ENCODE assay signal across 2 cellular contexts in the genomic region with DNA sequence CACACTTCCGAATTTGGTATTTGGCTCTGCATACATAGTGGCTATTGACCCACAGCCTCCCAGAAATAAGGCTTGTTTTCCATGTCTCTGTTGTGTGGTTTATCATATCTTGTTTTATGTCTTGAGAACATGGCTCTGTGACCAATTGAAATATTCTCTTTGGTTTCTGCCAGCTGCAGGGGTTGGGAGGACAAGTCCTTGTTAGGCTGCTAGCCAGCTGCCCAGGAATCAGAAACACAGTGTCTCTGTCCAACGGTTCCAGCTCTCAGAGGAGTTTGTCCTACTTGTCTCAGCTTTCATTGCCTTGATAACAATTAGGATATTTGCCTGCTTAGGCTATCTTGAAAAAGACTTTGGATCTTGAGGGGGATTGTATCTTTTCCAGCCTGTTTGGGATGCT.
TF ChIP-seq lines count a peak whose summit lies in the region.

No MANE protein-coding gene starts in this region.

TF ChIP-seq in HEK293, 187 proteins besides CTCF, POLR2A, EP300 and RAD21:
- TF ChIP-seq, protein P1, sequence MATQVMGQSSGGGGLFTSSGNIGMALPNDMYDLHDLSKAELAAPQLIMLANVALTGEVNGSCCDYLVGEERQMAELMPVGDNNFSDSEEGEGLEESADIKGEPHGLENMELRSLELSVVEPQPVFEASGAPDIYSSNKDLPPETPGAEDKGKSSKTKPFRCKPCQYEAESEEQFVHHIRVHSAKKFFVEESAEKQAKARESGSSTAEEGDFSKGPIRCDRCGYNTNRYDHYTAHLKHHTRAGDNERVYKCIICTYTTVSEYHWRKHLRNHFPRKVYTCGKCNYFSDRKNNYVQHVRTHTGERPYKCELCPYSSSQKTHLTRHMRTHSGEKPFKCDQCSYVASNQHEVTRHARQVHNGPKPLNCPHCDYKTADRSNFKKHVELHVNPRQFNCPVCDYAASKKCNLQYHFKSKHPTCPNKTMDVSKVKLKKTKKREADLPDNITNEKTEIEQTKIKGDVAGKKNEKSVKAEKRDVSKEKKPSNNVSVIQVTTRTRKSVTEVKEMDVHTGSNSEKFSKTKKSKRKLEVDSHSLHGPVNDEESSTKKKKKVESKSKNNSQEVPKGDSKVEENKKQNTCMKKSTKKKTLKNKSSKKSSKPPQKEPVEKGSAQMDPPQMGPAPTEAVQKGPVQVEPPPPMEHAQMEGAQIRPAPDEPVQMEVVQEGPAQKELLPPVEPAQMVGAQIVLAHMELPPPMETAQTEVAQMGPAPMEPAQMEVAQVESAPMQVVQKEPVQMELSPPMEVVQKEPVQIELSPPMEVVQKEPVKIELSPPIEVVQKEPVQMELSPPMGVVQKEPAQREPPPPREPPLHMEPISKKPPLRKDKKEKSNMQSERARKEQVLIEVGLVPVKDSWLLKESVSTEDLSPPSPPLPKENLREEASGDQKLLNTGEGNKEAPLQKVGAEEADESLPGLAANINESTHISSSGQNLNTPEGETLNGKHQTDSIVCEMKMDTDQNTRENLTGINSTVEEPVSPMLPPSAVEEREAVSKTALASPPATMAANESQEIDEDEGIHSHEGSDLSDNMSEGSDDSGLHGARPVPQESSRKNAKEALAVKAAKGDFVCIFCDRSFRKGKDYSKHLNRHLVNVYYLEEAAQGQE (tag by site-specific recombination; IDR thresholded peaks at IDR 0.05) = peak; percentile 61
- TF ChIP-seq ZNF621 (tag by site-specific recombination; IDR thresholded peaks at IDR 0.05) (no peak), ZNF239 (tag by site-specific recombination; IDR thresholded peaks at IDR 0.05) (no peak), ZNF610 (tag by site-specific recombination; IDR thresholded peaks at IDR 0.05; ENCODE audit: borderline replicate concordance) (no peak)
- TF ChIP-seq, protein P2, sequence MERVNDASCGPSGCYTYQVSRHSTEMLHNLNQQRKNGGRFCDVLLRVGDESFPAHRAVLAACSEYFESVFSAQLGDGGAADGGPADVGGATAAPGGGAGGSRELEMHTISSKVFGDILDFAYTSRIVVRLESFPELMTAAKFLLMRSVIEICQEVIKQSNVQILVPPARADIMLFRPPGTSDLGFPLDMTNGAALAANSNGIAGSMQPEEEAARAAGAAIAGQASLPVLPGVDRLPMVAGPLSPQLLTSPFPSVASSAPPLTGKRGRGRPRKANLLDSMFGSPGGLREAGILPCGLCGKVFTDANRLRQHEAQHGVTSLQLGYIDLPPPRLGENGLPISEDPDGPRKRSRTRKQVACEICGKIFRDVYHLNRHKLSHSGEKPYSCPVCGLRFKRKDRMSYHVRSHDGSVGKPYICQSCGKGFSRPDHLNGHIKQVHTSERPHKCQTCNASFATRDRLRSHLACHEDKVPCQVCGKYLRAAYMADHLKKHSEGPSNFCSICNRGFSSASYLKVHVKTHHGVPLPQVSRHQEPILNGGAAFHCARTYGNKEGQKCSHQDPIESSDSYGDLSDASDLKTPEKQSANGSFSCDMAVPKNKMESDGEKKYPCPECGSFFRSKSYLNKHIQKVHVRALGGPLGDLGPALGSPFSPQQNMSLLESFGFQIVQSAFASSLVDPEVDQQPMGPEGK (tag by site-specific recombination; IDR thresholded peaks at IDR 0.05) = no peak
TF ChIP-seq in HEK293: peak in this region for 1.

TF ChIP-seq in K562, 482 proteins besides CTCF, POLR2A, EP300 and RAD21:
- TF ChIP-seq, protein P3, sequence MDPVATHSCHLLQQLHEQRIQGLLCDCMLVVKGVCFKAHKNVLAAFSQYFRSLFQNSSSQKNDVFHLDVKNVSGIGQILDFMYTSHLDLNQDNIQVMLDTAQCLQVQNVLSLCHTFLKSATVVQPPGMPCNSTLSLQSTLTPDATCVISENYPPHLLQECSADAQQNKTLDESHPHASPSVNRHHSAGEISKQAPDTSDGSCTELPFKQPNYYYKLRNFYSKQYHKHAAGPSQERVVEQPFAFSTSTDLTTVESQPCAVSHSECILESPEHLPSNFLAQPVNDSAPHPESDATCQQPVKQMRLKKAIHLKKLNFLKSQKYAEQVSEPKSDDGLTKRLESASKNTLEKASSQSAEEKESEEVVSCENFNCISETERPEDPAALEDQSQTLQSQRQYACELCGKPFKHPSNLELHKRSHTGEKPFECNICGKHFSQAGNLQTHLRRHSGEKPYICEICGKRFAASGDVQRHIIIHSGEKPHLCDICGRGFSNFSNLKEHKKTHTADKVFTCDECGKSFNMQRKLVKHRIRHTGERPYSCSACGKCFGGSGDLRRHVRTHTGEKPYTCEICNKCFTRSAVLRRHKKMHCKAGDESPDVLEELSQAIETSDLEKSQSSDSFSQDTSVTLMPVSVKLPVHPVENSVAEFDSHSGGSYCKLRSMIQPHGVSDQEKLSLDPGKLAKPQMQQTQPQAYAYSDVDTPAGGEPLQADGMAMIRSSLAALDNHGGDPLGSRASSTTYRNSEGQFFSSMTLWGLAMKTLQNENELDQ (CRISPR knock-in tag; IDR thresholded peaks at IDR 0.05; ENCODE audit: borderline replicate concordance) = peak; percentile 87; the same call in 1 of the 2 replicates
- TF ChIP-seq, protein P4, sequence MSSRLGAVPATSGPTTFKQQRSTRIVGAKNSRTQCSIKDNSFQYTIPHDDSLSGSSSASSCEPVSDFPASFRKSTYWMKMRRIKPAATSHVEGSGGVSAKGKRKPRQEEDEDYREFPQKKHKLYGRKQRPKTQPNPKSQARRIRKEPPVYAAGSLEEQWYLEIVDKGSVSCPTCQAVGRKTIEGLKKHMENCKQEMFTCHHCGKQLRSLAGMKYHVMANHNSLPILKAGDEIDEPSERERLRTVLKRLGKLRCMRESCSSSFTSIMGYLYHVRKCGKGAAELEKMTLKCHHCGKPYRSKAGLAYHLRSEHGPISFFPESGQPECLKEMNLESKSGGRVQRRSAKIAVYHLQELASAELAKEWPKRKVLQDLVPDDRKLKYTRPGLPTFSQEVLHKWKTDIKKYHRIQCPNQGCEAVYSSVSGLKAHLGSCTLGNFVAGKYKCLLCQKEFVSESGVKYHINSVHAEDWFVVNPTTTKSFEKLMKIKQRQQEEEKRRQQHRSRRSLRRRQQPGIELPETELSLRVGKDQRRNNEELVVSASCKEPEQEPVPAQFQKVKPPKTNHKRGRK (tag; IDR thresholded peaks at IDR 0.05) = peak; percentile 52; the same call in 1 of the 2 replicates
- TF ChIP-seq ZFX (CRISPR knock-in tag; IDR thresholded peaks at IDR 0.05) (no peak), ZFPM2 (CRISPR knock-in tag; IDR thresholded peaks at IDR 0.05) (peak; percentile 3; the same call in 1 of the 2 replicates), CCAR2 (IDR thresholded peaks at IDR 0.05; ENCODE audit: low read depth, low read length) (0 out of 2 replicates have a peak, but pooled peaks have one; percentile 76), ZBTB8A (IDR thresholded peaks at IDR 0.05; ENCODE audit: partially characterized antibody) (no peak), CHD2 (IDR thresholded peaks at IDR 0.05; ENCODE audit: low read depth, low read length) (no peak), GTF2A2 (tag; IDR thresholded peaks at IDR 0.05) (no peak), MAFK (IDR thresholded peaks at IDR 0.05; ENCODE audit: low read length) (0 out of 2 replicates have a peak, but pooled peaks have one; percentile 3)
- TF ChIP-seq, protein P5, sequence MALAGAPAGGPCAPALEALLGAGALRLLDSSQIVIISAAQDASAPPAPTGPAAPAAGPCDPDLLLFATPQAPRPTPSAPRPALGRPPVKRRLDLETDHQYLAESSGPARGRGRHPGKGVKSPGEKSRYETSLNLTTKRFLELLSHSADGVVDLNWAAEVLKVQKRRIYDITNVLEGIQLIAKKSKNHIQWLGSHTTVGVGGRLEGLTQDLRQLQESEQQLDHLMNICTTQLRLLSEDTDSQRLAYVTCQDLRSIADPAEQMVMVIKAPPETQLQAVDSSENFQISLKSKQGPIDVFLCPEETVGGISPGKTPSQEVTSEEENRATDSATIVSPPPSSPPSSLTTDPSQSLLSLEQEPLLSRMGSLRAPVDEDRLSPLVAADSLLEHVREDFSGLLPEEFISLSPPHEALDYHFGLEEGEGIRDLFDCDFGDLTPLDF (CRISPR knock-in tag; IDR thresholded peaks at IDR 0.05) = 0 out of 2 replicates have a peak, but pooled peaks have one; percentile 6
- TF ChIP-seq, protein P6, sequence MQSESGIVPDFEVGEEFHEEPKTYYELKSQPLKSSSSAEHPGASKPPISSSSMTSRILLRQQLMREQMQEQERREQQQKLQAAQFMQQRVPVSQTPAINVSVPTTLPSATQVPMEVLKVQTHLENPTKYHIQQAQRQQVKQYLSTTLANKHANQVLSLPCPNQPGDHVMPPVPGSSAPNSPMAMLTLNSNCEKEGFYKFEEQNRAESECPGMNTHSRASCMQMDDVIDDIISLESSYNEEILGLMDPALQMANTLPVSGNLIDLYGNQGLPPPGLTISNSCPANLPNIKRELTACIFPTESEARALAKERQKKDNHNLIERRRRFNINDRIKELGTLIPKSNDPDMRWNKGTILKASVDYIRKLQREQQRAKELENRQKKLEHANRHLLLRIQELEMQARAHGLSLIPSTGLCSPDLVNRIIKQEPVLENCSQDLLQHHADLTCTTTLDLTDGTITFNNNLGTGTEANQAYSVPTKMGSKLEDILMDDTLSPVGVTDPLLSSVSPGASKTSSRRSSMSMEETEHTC (IDR thresholded peaks at IDR 0.05) = 0 out of 2 replicates have a peak, but pooled peaks have one; percentile 25
- TF ChIP-seq, protein P7, sequence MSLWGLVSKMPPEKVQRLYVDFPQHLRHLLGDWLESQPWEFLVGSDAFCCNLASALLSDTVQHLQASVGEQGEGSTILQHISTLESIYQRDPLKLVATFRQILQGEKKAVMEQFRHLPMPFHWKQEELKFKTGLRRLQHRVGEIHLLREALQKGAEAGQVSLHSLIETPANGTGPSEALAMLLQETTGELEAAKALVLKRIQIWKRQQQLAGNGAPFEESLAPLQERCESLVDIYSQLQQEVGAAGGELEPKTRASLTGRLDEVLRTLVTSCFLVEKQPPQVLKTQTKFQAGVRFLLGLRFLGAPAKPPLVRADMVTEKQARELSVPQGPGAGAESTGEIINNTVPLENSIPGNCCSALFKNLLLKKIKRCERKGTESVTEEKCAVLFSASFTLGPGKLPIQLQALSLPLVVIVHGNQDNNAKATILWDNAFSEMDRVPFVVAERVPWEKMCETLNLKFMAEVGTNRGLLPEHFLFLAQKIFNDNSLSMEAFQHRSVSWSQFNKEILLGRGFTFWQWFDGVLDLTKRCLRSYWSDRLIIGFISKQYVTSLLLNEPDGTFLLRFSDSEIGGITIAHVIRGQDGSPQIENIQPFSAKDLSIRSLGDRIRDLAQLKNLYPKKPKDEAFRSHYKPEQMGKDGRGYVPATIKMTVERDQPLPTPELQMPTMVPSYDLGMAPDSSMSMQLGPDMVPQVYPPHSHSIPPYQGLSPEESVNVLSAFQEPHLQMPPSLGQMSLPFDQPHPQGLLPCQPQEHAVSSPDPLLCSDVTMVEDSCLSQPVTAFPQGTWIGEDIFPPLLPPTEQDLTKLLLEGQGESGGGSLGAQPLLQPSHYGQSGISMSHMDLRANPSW (CRISPR knock-in tag; IDR thresholded peaks at IDR 0.05) = 0 out of 2 replicates have a peak, but pooled peaks have one; percentile 0
